18 cellular contexts compared by ENCODE assay signal in genomic region chr11:28010001-28010400, GRCh38.
A peak's percentile ranks its signal among the peaks of the same experiment; 100 is the strongest.
DNase-seq lines count a peak whose midpoint lies in the region; FAIRE-seq and TF ChIP-seq lines count a peak whose summit lies in the region.
"Had no signal": no experiment of that assay in that cellular context is flagged by ENCODE, and none has a peak within 500 bp of the region (broad histone marks: within the 10 kb centered on the region; RNA-seq: fewer than 3 reads in every experiment).

No MANE protein-coding gene starts in this region.

- H3K27me3 ChIP-seq in BJ (ENCODE audit: control insufficient read depth, insufficient read depth, low read length) (no peaks in the 10 kb centered on the region), fibroblast of lung (ENCODE audit: control insufficient read depth, insufficient read depth, low read length) (no peaks in the 10 kb centered on the region)
- H3K27me3 ChIP-seq: SJCRH30 had no signal

- H3K4me1 Mint-ChIP-seq in HFFc6 (ENCODE audit: low read depth) = peaks cover 27% of the 10 kb centered on the region
- peaks cover 13% of the 10 kb centered on the region for H3K4me1 Mint-ChIP-seq in osteocyte (ENCODE audit: unreplicated experiment)
- H3K4me1 Mint-ChIP-seq: CD14-positive monocyte, H9 had no signal

- CTCF ChIA-PET in BJ (lab: Yijun Ruan, JAX) = no interaction called here

- no peak for TF ChIP-seq CTCF in BJ (IDR thresholded peaks at IDR 0.05; ENCODE audit: insufficient read depth, low read depth, low read length)
- no peak for TF ChIP-seq CTCF in HFFc6 (IDR thresholded peaks at IDR 0.05)
- TF ChIP-seq CTCF in fibroblast of lung (conservative IDR thresholded peaks at IDR 0.05 in 1 of 2, IDR thresholded peaks at IDR 0.05 in 1 of 2; ENCODE audit: low read depth in 1 of 2, low read length in 2 of 2) = no peak
- no peak for TF ChIP-seq CTCF in osteocyte (IDR thresholded peaks at IDR 0.05)

- H3K9me3 ChIP-seq in fibroblast of lung (ENCODE audit: control insufficient read depth, insufficient read depth, low read depth, low read length) = no peaks in the 10 kb centered on the region
- H3K9me3 ChIP-seq: SJCRH30 had no signal

- TF ChIP-seq POLR2A in GM12891 (IDR thresholded peaks at IDR 0.05; ENCODE audit: low read depth, low read length) = no peak

- POLR2A ChIA-PET in BJ (lab: Charles Lee) = no interaction called here

- peak; percentile 0 for DNase-seq in BJ (ENCODE audit: low read depth)
- no peak for DNase-seq in HFFc6
- DNase-seq in fibroblast of lung (ENCODE audit: low read depth in 2 of 2) = peak in 1 of 2 donors; percentile 15
- DNase-seq in osteocyte (ENCODE audit: extremely low spot score, unreplicated experiment) = no peak
- DNase-seq in NCI-H1417 treated with DMSO at 0.1 percent for 48 hours (lab: John Stamatoyannopoulos, UW) = no peak
- DNase-seq in activated CD8-positive, alpha-beta memory T cell treated with anti-CD3 and anti-CD28 coated beads, Interleukin-2, amount 50 U/mL, for 48 hours = no peak
- no peak for DNase-seq in GM12891 (ENCODE audit: insufficient read length, low spot score)
- DNase-seq in NCI-H2227 treated with DMSO at 0.1 percent for 48 hours (lab: John Stamatoyannopoulos, UW) = no peak
- DNase-seq: AML-193, GDM1, H9, Kasumi-1, NCI-H187, NCI-H510A treated with DMSO at 0.1 percent for 48 hours, NCI-H748 treated with DMSO at 0.1 percent for 48 hours, SJCRH30, T-helper 1 cell had no signal

- H3K4me3 ChIP-seq in BJ (ENCODE audit: low read depth, low read length) (no peak overlapping the region), fibroblast of lung (replicated peaks in 1 of 4; ENCODE audit: control extremely low read depth in 1 of 4, insufficient read depth in 1 of 4, low read depth in 3 of 4, low read length in 4 of 4) (no peak overlapping the region)
- H3K4me3 ChIP-seq: SJCRH30 had no signal

- peak overlapping the region; percentile 38 for H3K4me2 ChIP-seq in fibroblast of lung (ENCODE audit: extremely low read depth, insufficient read depth, low read length)

- H3K9me3 Mint-ChIP-seq in HFFc6 = no peaks in the 10 kb centered on the region
- H3K9me3 Mint-ChIP-seq in osteocyte (ENCODE audit: unreplicated experiment) = no peaks in the 10 kb centered on the region
- H3K9me3 Mint-ChIP-seq: CD14-positive monocyte, H9 had no signal

- H4K20me1 ChIP-seq in fibroblast of lung (ENCODE audit: control insufficient read depth, extremely low read depth, insufficient read depth, low read length) = no peaks in the 10 kb centered on the region

- no peak overlapping the region for H3K27ac ChIP-seq in fibroblast of lung (ENCODE audit: insufficient read depth, low read length)
- H3K27ac ChIP-seq: SJCRH30 had no signal

- H2AFZ ChIP-seq in fibroblast of lung (ENCODE audit: low read length) = no peak overlapping the region

- H3K27ac Mint-ChIP-seq in HFFc6 = peak overlapping the region; percentile 75; the same call in 1 of the 2 replicates
- peak overlapping the region; percentile 54 for H3K27ac Mint-ChIP-seq in osteocyte (ENCODE audit: unreplicated experiment)
- H3K27ac Mint-ChIP-seq: CD14-positive monocyte, H9 had no signal

- H3K4me1 ChIP-seq in fibroblast of lung (ENCODE audit: control insufficient read depth, extremely low read depth, insufficient read depth, low read length) = peaks cover 3% of the 10 kb centered on the region
- H3K4me1 ChIP-seq: SJCRH30 had no signal

- H3K9ac ChIP-seq in fibroblast of lung (ENCODE audit: insufficient read depth, low read length) = no peak overlapping the region

- no peak overlapping the region for H3K4me3 Mint-ChIP-seq in HFFc6
- no peak overlapping the region for H3K4me3 Mint-ChIP-seq in osteocyte (ENCODE audit: unreplicated experiment)
- H3K4me3 Mint-ChIP-seq: CD14-positive monocyte, H9 had no signal

- no peak for FAIRE-seq in GM12891 (lab: Jason Lieb, UNC)

- no peaks in the 10 kb centered on the region for H3K79me2 ChIP-seq in fibroblast of lung (ENCODE audit: control insufficient read depth, insufficient read depth, low read length)

- H3K36me3 ChIP-seq in BJ (ENCODE audit: control insufficient read depth, insufficient read depth, low read length) (no peaks in the 10 kb centered on the region), fibroblast of lung (ENCODE audit: control insufficient read depth, insufficient read depth, low read length) (no peaks in the 10 kb centered on the region)
- H3K36me3 ChIP-seq: SJCRH30 had no signal

- H3K36me3 Mint-ChIP-seq in HFFc6 (ENCODE audit: low read depth) (peaks cover 26% of the 10 kb centered on the region), osteocyte (ENCODE audit: unreplicated experiment) (no peaks in the 10 kb centered on the region)

- H3K27me3 Mint-ChIP-seq in HFFc6 (ENCODE audit: insufficient read depth) (no peaks in the 10 kb centered on the region), osteocyte (ENCODE audit: unreplicated experiment) (no peaks in the 10 kb centered on the region)

TF ChIP-seq in GM12891, 5 proteins besides CTCF, POLR2A, EP300 and RAD21:
- TF ChIP-seq SPI1 (IDR thresholded peaks at IDR 0.05; ENCODE audit: low read depth, low read length) (no peak), TAF1 (IDR thresholded peaks at IDR 0.05; ENCODE audit: low read depth, low read length) (no peak), POLR2AphosphoS5 (IDR thresholded peaks at IDR 0.05; ENCODE audit: low read depth, low read length) (no peak), PAX5 (IDR thresholded peaks at IDR 0.05; ENCODE audit: insufficient read depth, low read length, severe bottlenecking) (no peak), POU2F2 (IDR thresholded peaks at IDR 0.05; ENCODE audit: low read depth, low read length) (no peak)
